8 cellular contexts compared by ENCODE assay signal in the genomic region with DNA sequence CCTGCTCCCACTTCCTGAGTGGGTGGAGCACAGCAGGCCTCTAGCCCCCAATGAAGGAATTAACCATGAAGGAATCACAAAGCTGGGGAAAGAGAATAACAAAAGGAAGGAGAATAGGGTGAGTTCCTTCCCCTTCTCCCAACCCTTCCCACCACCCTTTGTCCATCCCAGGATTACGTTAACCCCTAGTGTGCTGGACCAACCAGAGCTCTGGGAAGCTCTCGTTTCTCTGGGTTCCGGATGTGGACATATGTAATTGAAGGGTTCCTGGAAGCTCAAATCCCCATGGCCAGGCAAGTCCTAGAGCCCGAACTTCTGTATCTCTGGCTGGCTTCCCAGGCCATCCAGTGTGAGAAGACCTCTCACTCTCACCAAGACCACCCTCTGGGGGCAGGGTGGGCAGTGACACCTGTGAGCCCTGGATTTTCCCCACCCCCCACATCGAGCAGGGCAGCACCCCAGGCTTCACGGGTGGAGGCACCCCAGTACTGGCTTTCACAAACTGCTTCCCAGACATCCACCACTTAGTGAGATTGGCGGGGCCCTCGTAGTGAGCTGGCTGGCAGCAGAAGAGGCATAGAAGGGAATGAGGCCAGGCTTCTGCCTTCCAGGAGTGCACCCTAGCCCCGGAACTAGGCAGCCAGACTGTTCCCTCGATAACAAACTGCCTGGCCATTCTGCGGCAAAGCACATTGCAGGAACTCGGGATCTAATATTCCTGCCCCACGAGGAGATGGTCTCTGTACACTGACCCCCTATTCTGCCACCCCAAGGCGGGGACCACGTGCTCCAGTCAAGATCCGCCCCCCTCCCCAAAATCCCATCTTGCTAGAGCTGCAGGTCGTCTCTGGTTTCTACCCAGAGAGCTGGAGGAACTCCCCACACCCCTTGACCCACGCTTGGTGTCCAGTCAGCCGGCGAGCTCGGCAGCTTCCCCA. TPM values are rescaled to one million over a fixed set of nuclear protein-coding genes. Genes with fewer than 3 reads are reported as not detected.
DNase-seq lines count a peak whose midpoint lies in the region; ATAC-seq, FAIRE-seq and TF ChIP-seq lines count a peak whose summit lies in the region.

No MANE protein-coding gene starts in this region.

- CTCF ChIA-PET in SK-N-SH (lab: Yijun Ruan, JAX), result interaction anchor here (0.6 to 7.7 kb wide), 24 partner anchors 12 to 1906 kb away, joined by 3 to 129 read pairs (median 4); no protein-coding TSS in a partner anchor
- CTCF ChIA-PET in activated CD4-positive, alpha-beta T cell treated with anti-CD3 and anti-CD28 coated beads for 36 hours (lab: Charles Lee), result interaction anchor here (0.6 to 1.0 kb wide), 3 partner anchors 85 to 410 kb away, joined by 3 read pairs; no protein-coding TSS in a partner anchor

- H3K4me2 ChIP-seq in SK-N-SH, result peak overlapping the region; percentile 98

- no peak for FAIRE-seq in kidney (lab: Jason Lieb, UNC)

- intact Hi-C loops in kidney (cut with DNase I), result no loop called here
- intact Hi-C loops in activated CD4-positive, alpha-beta T cell treated with anti-CD3 and anti-CD28 coated beads for 36 hours (cut with DNase I, micrococcal nuclease), result loop anchor here in 1 of 2 experiments (5.0 kb wide), 2 partner anchors 345 to 380 kb away; a partner anchor contains a TSS

- TF ChIP-seq EP300 in SK-N-SH (IDR thresholded peaks at IDR 0.05; ENCODE audit: borderline replicate concordance in 1 of 2, low read depth in 1 of 2, low read length in 1 of 2), result no peak

- no peak for TF ChIP-seq CTCF in SK-N-SH (IDR thresholded peaks at IDR 0.05)
- no peak for TF ChIP-seq CTCF in kidney (IDR thresholded peaks at IDR 0.05; ENCODE audit: borderline replicate concordance, extremely low read depth, insufficient read depth)

- H3K36me3 ChIP-seq in SK-N-SH (replicated peaks in 1 of 2; ENCODE audit: control insufficient read depth in 1 of 2, insufficient read depth in 2 of 2, low read length in 1 of 2) (no peaks in the 10 kb centered on the region), adipocyte (ENCODE audit: control insufficient read depth, insufficient read depth, low read length, severe bottlenecking) (no peaks in the 10 kb centered on the region), kidney (ENCODE audit: control insufficient read depth in 1 of 2, insufficient read depth in 2 of 2, low read length in 2 of 2) (no peaks in the 10 kb centered on the region)

- POLR2A ChIA-PET in SK-N-SH (lab: Yijun Ruan, JAX), result interaction anchor here (0.6 to 2.8 kb wide), 9 partner anchors 9 to 382 kb away, joined by 3 to 17 read pairs (median 4); no protein-coding TSS in a partner anchor
- POLR2A ChIA-PET in activated CD4-positive, alpha-beta T cell treated with anti-CD3 and anti-CD28 coated beads for 36 hours (lab: Charles Lee), result no interaction called here

- DNase-seq in SK-N-SH (no peak), adipocyte (ENCODE audit: low read depth) (no peak), kidney (no peak), A172 (ENCODE audit: low spot score) (no peak), putamen (ENCODE audit: low spot score) (no peak)
- DNase-seq in activated CD4-positive, alpha-beta T cell treated with anti-CD3 and anti-CD28 coated beads for 36 hours, result no peak

- peak overlapping the region in 1 of 2 experiments; percentile 97; a peak in 1 of 4 replicates for H3K27ac ChIP-seq in SK-N-SH (ENCODE audit: low read depth in 2 of 2, low read length in 1 of 2)
- no peak overlapping the region for H3K27ac ChIP-seq in kidney (ENCODE audit: low read depth in 2 of 2, low read length in 2 of 2)
- peak overlapping the region; percentile 3 for H3K27ac ChIP-seq in temporal lobe (ENCODE audit: low read depth, low read length)

- H3K4me3 Mint-ChIP-seq in activated CD4-positive, alpha-beta T cell treated with anti-CD3 and anti-CD28 coated beads for 36 hours, result no peak overlapping the region

- H3F3A ChIP-seq in SK-N-SH (replicated peaks; ENCODE audit: insufficient read depth), result no peaks in the 10 kb centered on the region

- peaks cover 12% of the 10 kb centered on the region for H3K4me1 Mint-ChIP-seq in activated CD4-positive, alpha-beta T cell treated with anti-CD3 and anti-CD28 coated beads for 36 hours

- H3K9me3 Mint-ChIP-seq in activated CD4-positive, alpha-beta T cell treated with anti-CD3 and anti-CD28 coated beads for 36 hours (ENCODE audit: low read depth), result no peaks in the 10 kb centered on the region

- peak overlapping the region; percentile 70; the same call in 1 of the 2 replicates for H3K9ac ChIP-seq in SK-N-SH
- peak overlapping the region; percentile 79 for H3K9ac ChIP-seq in adipocyte (ENCODE audit: low read length)
- H3K9ac ChIP-seq in kidney (ENCODE audit: low read length in 2 of 2), result peak overlapping the region in 1 of 2 donors; percentile 58

- H3K79me2 ChIP-seq in SK-N-SH (ENCODE audit: insufficient read depth), result peaks cover 18% of the 10 kb centered on the region

- H3K9me3 ChIP-seq in SK-N-SH (no peaks in the 10 kb centered on the region), adipocyte (ENCODE audit: control insufficient read depth, low read length) (no peaks in the 10 kb centered on the region), kidney (ENCODE audit: control insufficient read depth in 1 of 2, low read length in 2 of 2) (no peaks in the 10 kb centered on the region)

- no peak for TF ChIP-seq RAD21 in SK-N-SH (IDR thresholded peaks at IDR 0.05; ENCODE audit: low read length)

- H3K27me3 ChIP-seq in SK-N-SH (ENCODE audit: insufficient read depth), result no peaks in the 10 kb centered on the region
- H3K27me3 ChIP-seq in adipocyte (replicated peaks; ENCODE audit: control insufficient read depth, insufficient read depth, low read length), result no peaks in the 10 kb centered on the region

- no peaks in the 10 kb centered on the region for H3K36me3 Mint-ChIP-seq in activated CD4-positive, alpha-beta T cell treated with anti-CD3 and anti-CD28 coated beads for 36 hours (ENCODE audit: low read depth)

- H4K20me1 ChIP-seq in SK-N-SH (ENCODE audit: insufficient read depth), result peaks cover 36% of the 10 kb centered on the region

- peaks cover 8 to 65% of the 10 kb centered on the region in 2 experiments; a peak in 3 of 4 replicates for H3K4me1 ChIP-seq in SK-N-SH (ENCODE audit: control insufficient read depth in 1 of 2, insufficient read depth in 2 of 2, low read depth in 1 of 2, low read length in 1 of 2)
- peaks cover 19% of the 10 kb centered on the region for H3K4me1 ChIP-seq in adipocyte (ENCODE audit: control insufficient read depth, insufficient read depth, low read length)
- peaks cover 7 to 14% of the 10 kb centered on the region in 2 donors for H3K4me1 ChIP-seq in kidney (ENCODE audit: control insufficient read depth in 1 of 2, insufficient read depth in 1 of 2, low read depth in 1 of 2, low read length in 2 of 2)

- peak overlapping the region; percentile 82; the same call in 1 of the 2 replicates for H2AFZ ChIP-seq in SK-N-SH (ENCODE audit: low read depth)

- H3K9me2 ChIP-seq in SK-N-SH, result no peaks in the 10 kb centered on the region

- no peak overlapping the region for H3K27ac Mint-ChIP-seq in activated CD4-positive, alpha-beta T cell treated with anti-CD3 and anti-CD28 coated beads for 36 hours

- ATAC-seq in SK-N-SH treated with all-trans-retinoic acid at 6 μM for 48 hours, result no peak
- no peak for ATAC-seq in activated CD4-positive, alpha-beta T cell treated with anti-CD3 and anti-CD28 coated beads for 36 hours

- WGBS in SK-N-SH (ENCODE audit: low lambda C conversion rate), result 29% methylated on average over 17 of the region's 21 CpGs

- peak overlapping the region; percentile 84 to 87 for H3K4me3 ChIP-seq in SK-N-SH (ENCODE audit: low read depth in 2 of 2, low read length in 1 of 2)
- peak overlapping the region; percentile 89 for H3K4me3 ChIP-seq in adipocyte (ENCODE audit: low read length)
- H3K4me3 ChIP-seq in kidney (ENCODE audit: low read length in 2 of 2), result peak overlapping the region; percentile 49 to 65

- peaks cover 19% of the 10 kb centered on the region for H3K27me3 Mint-ChIP-seq in activated CD4-positive, alpha-beta T cell treated with anti-CD3 and anti-CD28 coated beads for 36 hours

TF ChIP-seq in SK-N-SH, 30 proteins besides CTCF, POLR2A, EP300 and RAD21 (continues in another document):
- TF ChIP-seq POLR2AphosphoS5 (IDR thresholded peaks at IDR 0.05; ENCODE audit: low read depth, low read length) (no peak), EZH2phosphoT487 (IDR thresholded peaks at IDR 0.05; ENCODE audit: borderline replicate concordance, low read depth) (no peak), RCOR1 (IDR thresholded peaks at IDR 0.05; ENCODE audit: low read length) (no peak), MEF2A (IDR thresholded peaks at IDR 0.05; ENCODE audit: borderline replicate concordance, low read depth) (no peak), TEAD4 (IDR thresholded peaks at IDR 0.05; ENCODE audit: borderline replicate concordance, insufficient read depth) (no peak), RXRA (IDR thresholded peaks at IDR 0.05; ENCODE audit: borderline replicate concordance, low read depth) (no peak)

TF ChIP-seq in SK-N-SH treated with all-trans-retinoic acid at 6 μM for 48 hours, 23 proteins besides CTCF, POLR2A, EP300 and RAD21 (continues in another document):
- TF ChIP-seq, protein P1, sequence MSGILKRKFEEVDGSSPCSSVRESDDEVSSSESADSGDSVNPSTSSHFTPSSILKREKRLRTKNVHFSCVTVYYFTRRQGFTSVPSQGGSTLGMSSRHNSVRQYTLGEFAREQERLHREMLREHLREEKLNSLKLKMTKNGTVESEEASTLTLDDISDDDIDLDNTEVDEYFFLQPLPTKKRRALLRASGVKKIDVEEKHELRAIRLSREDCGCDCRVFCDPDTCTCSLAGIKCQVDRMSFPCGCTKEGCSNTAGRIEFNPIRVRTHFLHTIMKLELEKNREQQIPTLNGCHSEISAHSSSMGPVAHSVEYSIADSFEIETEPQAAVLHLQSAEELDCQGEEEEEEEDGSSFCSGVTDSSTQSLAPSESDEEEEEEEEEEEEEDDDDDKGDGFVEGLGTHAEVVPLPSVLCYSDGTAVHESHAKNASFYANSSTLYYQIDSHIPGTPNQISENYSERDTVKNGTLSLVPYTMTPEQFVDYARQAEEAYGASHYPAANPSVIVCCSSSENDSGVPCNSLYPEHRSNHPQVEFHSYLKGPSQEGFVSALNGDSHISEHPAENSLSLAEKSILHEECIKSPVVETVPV (CRISPR knock-in tag; IDR thresholded peaks at IDR 0.05), result no peak

RNA-seq across cellular contexts. Expression of a gene that starts 2.1 kb away (rescaled TPM):
- 6.7 and 9.1 TPM in 2 replicates for polyA plus RNA-seq in SK-N-SH (2012; rRNA removed)
- polyA plus RNA-seq in SK-N-SH (2012; cell fraction: cytosol; rRNA removed), result 3.9 and 7.4 TPM in 2 replicates
- 10.8 and 12.7 TPM in 2 replicates for polyA plus RNA-seq in SK-N-SH (2012; cell fraction: nucleus; rRNA removed)
- total RNA-seq in kidney, result 13.2 TPM
- polyA plus RNA-seq in kidney (ENCODE audit: insufficient read depth, low read depth, low replicate concordance), result 6.0 TPM
- 12.8 TPM for total RNA-seq in temporal lobe
- 1 to 10 TPM; 1.6 to 1.7 TPM for total RNA-seq in activated CD4-positive, alpha-beta T cell treated with anti-CD3 and anti-CD28 coated beads for 36 hours
- 2.9 and 3.0 TPM in 2 replicates for total RNA-seq in A172 (2014; rRNA removed; shearing (Covaris generic))
